Comparison of ENCODE assay signal across 23 cellular contexts in the genomic region with DNA sequence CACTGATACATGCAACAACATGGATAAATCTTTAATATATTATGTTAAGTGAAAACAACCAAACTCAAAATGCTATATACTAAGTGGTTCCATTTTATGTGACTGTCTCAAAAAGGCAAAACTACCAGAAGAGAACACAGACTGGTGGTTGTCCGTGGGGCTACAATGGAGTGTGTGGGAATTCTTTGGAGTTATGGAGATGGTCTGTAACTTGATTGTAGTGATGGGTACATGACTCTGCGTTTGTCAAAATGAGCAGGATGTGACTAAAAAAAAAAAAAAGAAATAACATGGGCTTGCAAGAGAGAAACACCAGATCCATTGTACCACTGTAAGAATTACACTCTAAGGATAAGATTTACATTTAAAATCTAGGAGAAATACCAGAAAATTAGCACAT.
"Had no signal": no experiment of that assay in that cellular context is flagged by ENCODE, and none has a peak within 500 bp of the region (broad histone marks: within the 10 kb centered on the region; RNA-seq: fewer than 3 reads in every experiment).

No MANE protein-coding gene starts in this region.

- H3K9me3 ChIP-seq: adrenal gland, thyroid gland had no signal

- H3K27me3 ChIP-seq: adrenal gland, hepatocyte, thyroid gland had no signal

- FAIRE-seq: astrocyte, bronchial epithelial cell had no signal

- H2AFZ ChIP-seq: hepatocyte had no signal

- H3K4me3 Mint-ChIP-seq: activated CD4-positive, alpha-beta T cell treated with anti-CD3 and anti-CD28 coated beads, Interleukin-2, amount 10 ng/mL, durations not matched to agents 24 days and 14 days; activated CD8-positive, alpha-beta T cell treated with anti-CD3 and anti-CD28 coated beads, Interleukin-2, amount 10 ng/mL, durations not matched to agents 7 days and 5 days; activated naive CD4-positive, alpha-beta T cell treated with anti-CD3 and anti-CD28 coated beads, Interleukin-2, amount 50 U/mL, for 24 hours; activated T-cell treated with anti-CD3 and anti-CD28 coated beads, Interleukin-2, amount 50 U/mL, for 72 hours; natural killer cell treated with Interleukin-12 subunit alpha and Interleukin-12 subunit beta and Interleukin-15 and Interleukin-18, amount 100 ng/mL, for 72 hours had no signal

- H3K4me1 ChIP-seq: adrenal gland had no signal

- H3K36me3 ChIP-seq: thyroid gland had no signal

- H3K27ac ChIP-seq: adrenal gland, epithelial cell of prostate, hepatocyte, thyroid gland had no signal

- H3K27me3 Mint-ChIP-seq: activated CD4-positive, alpha-beta T cell treated with anti-CD3 and anti-CD28 coated beads, Interleukin-2, amount 10 ng/mL, durations not matched to agents 24 days and 14 days; activated naive CD4-positive, alpha-beta T cell treated with anti-CD3 and anti-CD28 coated beads, Interleukin-2, amount 50 U/mL, for 24 hours; natural killer cell treated with Interleukin-12 subunit alpha and Interleukin-12 subunit beta and Interleukin-15 and Interleukin-18, amount 100 ng/mL, for 72 hours; progenitor cell of endocrine pancreas had no signal

- H3K27ac Mint-ChIP-seq: activated CD4-positive, alpha-beta T cell treated with anti-CD3 and anti-CD28 coated beads, Interleukin-2, amount 10 ng/mL, durations not matched to agents 24 days and 14 days; activated CD8-positive, alpha-beta T cell treated with anti-CD3 and anti-CD28 coated beads, Interleukin-2, amount 10 ng/mL, durations not matched to agents 7 days and 5 days; activated T-cell treated with anti-CD3 and anti-CD28 coated beads, Interleukin-2, amount 50 U/mL, for 72 hours; natural killer cell treated with Interleukin-12 subunit alpha and Interleukin-12 subunit beta and Interleukin-15 and Interleukin-18, amount 100 ng/mL, for 72 hours; progenitor cell of endocrine pancreas had no signal

- ATAC-seq: activated CD8-positive, alpha-beta T cell treated with anti-CD3 and anti-CD28 coated beads, Interleukin-2, amount 10 ng/mL, durations not matched to agents 7 days and 5 days; activated T-cell treated with anti-CD3 and anti-CD28 coated beads, Interleukin-2, amount 50 U/mL, for 72 hours; left cardiac atrium; natural killer cell treated with Interleukin-12 subunit alpha and Interleukin-12 subunit beta and Interleukin-15 and Interleukin-18, amount 100 ng/mL, for 72 hours had no signal

- H3K9me3 Mint-ChIP-seq: activated CD4-positive, alpha-beta T cell treated with anti-CD3 and anti-CD28 coated beads, Interleukin-2, amount 10 ng/mL, durations not matched to agents 24 days and 14 days; activated naive CD4-positive, alpha-beta T cell treated with anti-CD3 and anti-CD28 coated beads, Interleukin-2, amount 50 U/mL, for 24 hours; activated T-cell treated with anti-CD3 and anti-CD28 coated beads, Interleukin-2, amount 50 U/mL, for 72 hours; natural killer cell treated with Interleukin-12 subunit alpha and Interleukin-12 subunit beta and Interleukin-15 and Interleukin-18, amount 100 ng/mL, for 72 hours had no signal

- DNase-seq: activated CD4-positive, alpha-beta T cell treated with anti-CD3 and anti-CD28 coated beads, Interleukin-2, amount 10 ng/mL, durations not matched to agents 24 days and 14 days; activated CD8-positive, alpha-beta memory T cell treated with anti-CD3 and anti-CD28 coated beads, Interleukin-2, amount 50 U/mL, for 4 hours; activated CD8-positive, alpha-beta T cell treated with anti-CD3 and anti-CD28 coated beads, Interleukin-2, amount 10 ng/mL, durations not matched to agents 7 days and 5 days; activated effector memory CD4-positive, alpha-beta T cell treated with anti-CD3 and anti-CD28 coated beads, Interleukin-2, amount 50 U/mL, for 16 hours; activated T-cell treated with anti-CD3 and anti-CD28 coated beads, Interleukin-2, amount 50 U/mL, for 72 hours; adrenal gland; foreskin fibroblast; left cardiac atrium; occipital lobe; stimulated activated CD4-positive, alpha-beta T cell treated with anti-CD3 and anti-CD28 coated beads, Interleukin-12 subunit alpha, Interleukin-12 subunit beta, amount 100 ng/mL, for 4 hours; stimulated activated CD4-positive, alpha-beta T cell treated with anti-CD3 and anti-CD28 coated beads, Interleukin-1b, Interleukin-23, amount 100 ng/mL, for 48 hours; stimulated activated CD8-positive, alpha-beta memory T cell treated with anti-CD3 and anti-CD28 coated beads, Interleukin-4, amount 100 ng/mL, for 48 hours; stimulated activated naive CD4-positive, alpha-beta T cell treated with Interleukin-2 at 50 U/mL for 16 hours; T-helper 1 cell; T1000; thyroid gland had no signal

- H3K79me2 ChIP-seq: hepatocyte had no signal

- H3K4me3 ChIP-seq: adrenal gland, hepatocyte, thyroid gland had no signal

- H3K4me1 Mint-ChIP-seq: activated CD4-positive, alpha-beta T cell treated with anti-CD3 and anti-CD28 coated beads, Interleukin-2, amount 10 ng/mL, durations not matched to agents 24 days and 14 days; activated naive CD4-positive, alpha-beta T cell treated with anti-CD3 and anti-CD28 coated beads, Interleukin-2, amount 50 U/mL, for 24 hours had no signal

- H3K4me2 ChIP-seq: hepatocyte had no signal
